21 cellular contexts compared by ENCODE assay signal in genomic region chr4:23779422-23779821, GRCh38.
DNase-seq lines count a peak whose midpoint lies in the region; ATAC-seq, FAIRE-seq and TF ChIP-seq lines count a peak whose summit lies in the region.
"Had no signal": no experiment of that assay in that cellular context is flagged by ENCODE, and none has a peak within 500 bp of the region (broad histone marks: within the 10 kb centered on the region; RNA-seq: fewer than 3 reads in every experiment).

No MANE protein-coding gene starts in this region.

- no peaks in the 10 kb centered on the region for H3K79me2 ChIP-seq in SK-N-SH (ENCODE audit: insufficient read depth)
- H3K79me2 ChIP-seq in mesendoderm (ENCODE audit: control insufficient read depth, insufficient read depth, low read length) = no peaks in the 10 kb centered on the region
- H3K79me2 ChIP-seq in HepG2 (ENCODE audit: insufficient read depth, low read length) = no peaks in the 10 kb centered on the region

- POLR2A ChIA-PET in SK-N-SH (lab: Yijun Ruan, JAX) = no interaction called here
- POLR2A ChIA-PET in HepG2 (lab: Yijun Ruan, JAX) = no interaction called here

- H4K20me1 ChIP-seq in SK-N-SH (ENCODE audit: insufficient read depth) = no peaks in the 10 kb centered on the region
- no peaks in the 10 kb centered on the region for H4K20me1 ChIP-seq in HepG2 (ENCODE audit: insufficient read depth, low read length)
- H4K20me1 ChIP-seq: BLaER1 treated with 17β-estradiol and CSF1 and Interleukin-3, amounts not matched to agents 10 nM and 100 nM had no signal

- TF ChIP-seq RAD21 in SK-N-SH (IDR thresholded peaks at IDR 0.05; ENCODE audit: low read length) = no peak
- no peak for TF ChIP-seq RAD21 in HepG2 (CRISPR knock-in tag; IDR thresholded peaks at IDR 0.05)

- no peak overlapping the region for H2AK5ac ChIP-seq in mesendoderm (ENCODE audit: low read length)

- H3K4me3 ChIP-seq in SK-N-SH (ENCODE audit: low read depth in 2 of 2, low read length in 1 of 2) (no peak overlapping the region), mesendoderm (ENCODE audit: low read length) (no peak overlapping the region), HepG2 (replicated peaks in 1 of 3; ENCODE audit: insufficient read depth in 1 of 3, low read depth in 2 of 3, low read length in 3 of 3) (no peak overlapping the region)
- H3K4me3 ChIP-seq: BLaER1 treated with 17β-estradiol and CSF1 and Interleukin-3, amounts not matched to agents 10 nM and 100 nM had no signal

- no peak overlapping the region for H2BK5ac ChIP-seq in mesendoderm (ENCODE audit: low read length)

- peak; percentile 23 for DNase-seq in SK-N-SH
- DNase-seq in mesendoderm = no peak
- DNase-seq in NCI-H69 (lab: John Stamatoyannopoulos, UW) = no peak
- no peak for DNase-seq in endothelial cell (ENCODE audit: low spot score)
- DNase-seq in HepG2 (ENCODE audit: low spot score) = no peak
- DNase-seq: 8988T; AML-193; Caco-2; Calu3; CD4-positive, alpha-beta T cell; CD8-positive, alpha-beta T cell; DMS79 treated with DMSO at 0.1 percent for 48 hours; GF-D8 had no signal

- H3K9me3 ChIP-seq in SK-N-SH (no peaks in the 10 kb centered on the region), HepG2 (ENCODE audit: low read length) (no peaks in the 10 kb centered on the region)
- H3K9me3 ChIP-seq: Caco-2 had no signal

- no peak overlapping the region for H3K4ac ChIP-seq in mesendoderm (ENCODE audit: low read depth, low read length)

- no peak overlapping the region for H3K18ac ChIP-seq in mesendoderm (ENCODE audit: low read length)

- no peak overlapping the region for H3K23ac ChIP-seq in mesendoderm (ENCODE audit: low read length)

- H3K4me1 ChIP-seq in SK-N-SH (ENCODE audit: control insufficient read depth in 1 of 2, insufficient read depth in 2 of 2, low read depth in 1 of 2, low read length in 1 of 2) (peaks cover 0 to 2% of the 10 kb centered on the region in 2 experiments; a peak in 1 of 4 replicates), mesendoderm (ENCODE audit: control insufficient read depth, low read depth, low read length) (peaks cover 6% of the 10 kb centered on the region), HepG2 (ENCODE audit: insufficient read depth, low read length) (no peaks in the 10 kb centered on the region)
- H3K4me1 ChIP-seq: Caco-2 had no signal

- no peak for ATAC-seq in HepG2
- ATAC-seq: CD8-positive, alpha-beta T cell had no signal

- 18% methylated on average over 6 of the region's 6 CpGs for WGBS in SK-N-SH (ENCODE audit: low lambda C conversion rate)
- WGBS in mesendoderm (ENCODE audit: extremely low coverage, insufficient coverage, low lambda C conversion rate) = no CpG with 5 or more reads among the region's 6 CpGs
- 83% methylated on average over 6 of the region's 6 CpGs for WGBS in HepG2 (ENCODE audit: low lambda C conversion rate)

- no peaks in the 10 kb centered on the region for H3K36me3 Mint-ChIP-seq in endothelial cell (ENCODE audit: low read depth, unreplicated experiment)
- H3K36me3 Mint-ChIP-seq: CD8-positive, alpha-beta T cell had no signal

- no peaks in the 10 kb centered on the region for H3F3A ChIP-seq in SK-N-SH (replicated peaks; ENCODE audit: insufficient read depth)

- intact Hi-C loops in HepG2 (cut with micrococcal nuclease; ENCODE audit: unreplicated experiment) = loop anchor here (5.0 kb wide), 2 partner anchors 188 to 638 kb away; no protein-coding TSS in a partner anchor

- H3K4me2 ChIP-seq in SK-N-SH = no peak overlapping the region
- no peak overlapping the region for H3K4me2 ChIP-seq in mesendoderm (ENCODE audit: low read length)
- no peak overlapping the region for H3K4me2 ChIP-seq in HepG2 (ENCODE audit: low read depth, low read length)
- H3K4me2 ChIP-seq: BLaER1 treated with 17β-estradiol and CSF1 and Interleukin-3, amounts not matched to agents 10 nM and 100 nM had no signal

- no peak overlapping the region for H3K27ac ChIP-seq in SK-N-SH (ENCODE audit: low read depth in 2 of 2, low read length in 1 of 2)
- no peak overlapping the region for H3K27ac ChIP-seq in mesendoderm (ENCODE audit: low read depth, low read length)
- H3K27ac ChIP-seq in HepG2 (ENCODE audit: extremely low read length, insufficient read depth, low read length) = no peak overlapping the region
- H3K27ac ChIP-seq: BLaER1 treated with 17β-estradiol and CSF1 and Interleukin-3, amounts not matched to agents 10 nM and 100 nM; C4-2B had no signal

- no peak for FAIRE-seq in HepG2 (lab: Jason Lieb, UNC)
- FAIRE-seq: A204.1, D721Med, G401.6, GM12891, GM19239 had no signal

- H3K4me3 Mint-ChIP-seq in endothelial cell (ENCODE audit: unreplicated experiment) = no peak overlapping the region
- H3K4me3 Mint-ChIP-seq: B cell; CD4-positive, alpha-beta T cell; CD8-positive, alpha-beta T cell had no signal

- no peak overlapping the region for H4K8ac ChIP-seq in mesendoderm (ENCODE audit: low read depth, low read length)

- H3K36me3 ChIP-seq in SK-N-SH (replicated peaks in 1 of 2; ENCODE audit: control insufficient read depth in 1 of 2, insufficient read depth in 2 of 2, low read length in 1 of 2) = no peaks in the 10 kb centered on the region
- no peaks in the 10 kb centered on the region for H3K36me3 ChIP-seq in mesendoderm (ENCODE audit: control insufficient read depth, insufficient read depth, low read length)
- no peaks in the 10 kb centered on the region for H3K36me3 ChIP-seq in HepG2 (replicated peaks in 1 of 2; ENCODE audit: control insufficient read depth in 1 of 2, insufficient read depth in 2 of 2, low read length in 2 of 2)
- H3K36me3 ChIP-seq: BLaER1 treated with 17β-estradiol and CSF1 and Interleukin-3, amounts not matched to agents 10 nM and 100 nM had no signal

- no peaks in the 10 kb centered on the region for H3K4me1 Mint-ChIP-seq in endothelial cell (ENCODE audit: unreplicated experiment)
- H3K4me1 Mint-ChIP-seq: B cell had no signal

- H3K56ac ChIP-seq in mesendoderm (ENCODE audit: low read length) = no peak overlapping the region

- H4K5ac ChIP-seq in mesendoderm (ENCODE audit: low read length) = no peak overlapping the region

- H3K9ac ChIP-seq in SK-N-SH (no peak overlapping the region), mesendoderm (ENCODE audit: low read length) (no peak overlapping the region), HepG2 (ENCODE audit: insufficient read depth, low read depth, low read length) (no peak overlapping the region)
- H3K9ac ChIP-seq: BLaER1 treated with 17β-estradiol and CSF1 and Interleukin-3, amounts not matched to agents 10 nM and 100 nM had no signal

- no peak overlapping the region for H2AFZ ChIP-seq in SK-N-SH (ENCODE audit: low read depth)
- H2AFZ ChIP-seq in HepG2 (ENCODE audit: low read length) = no peak overlapping the region

- no peaks in the 10 kb centered on the region for H3K79me1 ChIP-seq in mesendoderm (ENCODE audit: low read length)

- H3K9me3 Mint-ChIP-seq in endothelial cell (ENCODE audit: unreplicated experiment) = no peaks in the 10 kb centered on the region

- no peak for TF ChIP-seq POLR2A in HepG2 (IDR thresholded peaks at IDR 0.05; ENCODE audit: insufficient read depth in 1 of 2, low read depth in 2 of 2, low read length in 2 of 2)

- TF ChIP-seq EP300 in SK-N-SH (IDR thresholded peaks at IDR 0.05; ENCODE audit: borderline replicate concordance in 1 of 2, low read depth in 1 of 2, low read length in 1 of 2) (peak in 1 of 2 experiments; percentile 61; a peak in 1 of 4 replicates), HepG2 (IDR thresholded peaks at IDR 0.05; ENCODE audit: low read depth in 2 of 2, low read length in 2 of 2) (no peak), HepG2 (CRISPR knock-in tag; IDR thresholded peaks at IDR 0.05; ENCODE audit: borderline replicate concordance) (no peak)

- no peak overlapping the region for H2BK15ac ChIP-seq in mesendoderm (replicated peaks; ENCODE audit: low read depth)

- TF ChIP-seq CTCF in SK-N-SH (IDR thresholded peaks at IDR 0.05) (no peak), endothelial cell (IDR thresholded peaks at IDR 0.05; ENCODE audit: unreplicated experiment) (no peak), HepG2 (CRISPR knock-in tag; IDR thresholded peaks at IDR 0.05) (no peak)

- H3K9me2 ChIP-seq in SK-N-SH = no peaks in the 10 kb centered on the region

- no TSS peak for BruUV-seq in HepG2 (replicated peaks; lab: Mats Ljungman, UMichigan)

- H3K27me3 ChIP-seq in SK-N-SH (ENCODE audit: insufficient read depth) (no peaks in the 10 kb centered on the region), mesendoderm (ENCODE audit: insufficient read depth, low read length, poor library complexity) (no peaks in the 10 kb centered on the region), HepG2 (ENCODE audit: control insufficient read depth in 1 of 2, insufficient read depth in 2 of 2, low read length in 2 of 2) (no peaks in the 10 kb centered on the region)
- H3K27me3 ChIP-seq: BLaER1 treated with 17β-estradiol and CSF1 and Interleukin-3, amounts not matched to agents 10 nM and 100 nM had no signal

- in situ Hi-C loops in HepG2 (cut with HindIII; ENCODE audit: extremely low pct_ligation_motif_present, low pct_unique_long_range_greater_than_20kb) = no loop called here

- H2BK120ac ChIP-seq in mesendoderm (ENCODE audit: low read depth, low read length) = peak overlapping the region; percentile 6

- no peak overlapping the region for H3K27ac Mint-ChIP-seq in endothelial cell (ENCODE audit: unreplicated experiment)
- H3K27ac Mint-ChIP-seq: B cell; CD4-positive, alpha-beta T cell; CD8-positive, alpha-beta T cell had no signal

- no peaks in the 10 kb centered on the region for H3K27me3 Mint-ChIP-seq in endothelial cell (ENCODE audit: unreplicated experiment)
- H3K27me3 Mint-ChIP-seq: B cell; CD4-positive, alpha-beta T cell had no signal

- CTCF ChIA-PET in SK-N-SH (lab: Yijun Ruan, JAX) (no interaction called here), HepG2 (lab: Yijun Ruan, JAX; ENCODE audit: low intra/inter-chr PET ratio, low total read pairs) (no interaction called here)

TF ChIP-seq in SK-N-SH, 30 proteins besides CTCF, POLR2A, EP300 and RAD21 (continues in another document):
- no peak for TF ChIP-seq PBX3 (IDR thresholded peaks at IDR 0.05)

TF ChIP-seq in HepG2, 621 proteins besides CTCF, POLR2A, EP300 and RAD21:
- TF ChIP-seq MYPOP (CRISPR knock-in tag; IDR thresholded peaks at IDR 0.05) = no peak
- TF ChIP-seq CAMTA2 (CRISPR knock-in tag; IDR thresholded peaks at IDR 0.05; ENCODE audit: borderline replicate concordance) = no peak
- no peak for TF ChIP-seq ZNF17 (CRISPR knock-in tag; IDR thresholded peaks at IDR 0.05)
